ENCODE assay signal across 21 cellular contexts in genomic region chr19:56958428-56958827, GRCh38.
"Had no signal": no experiment of that assay in that cellular context is flagged by ENCODE, and none has a peak within 500 bp of the region (broad histone marks: within the 10 kb centered on the region; RNA-seq: fewer than 3 reads in every experiment).

No MANE protein-coding gene starts in this region.

- H3K4me3 ChIP-seq: colonic mucosa, dorsolateral prefrontal cortex, esophagus squamous epithelium, gastrocnemius medialis, spleen, thoracic aorta, upper lobe of right lung had no signal

- H3K9me3 ChIP-seq: colonic mucosa, gastrocnemius medialis, thoracic aorta, upper lobe of right lung had no signal

- H3K27me3 ChIP-seq: colonic mucosa, esophagus squamous epithelium, gastrocnemius medialis had no signal

- ATAC-seq: effector memory CD8-positive, alpha-beta T cell; gastrocnemius medialis; left ventricle myocardium superior; natural killer cell treated with Interleukin-12 subunit alpha and Interleukin-12 subunit beta and Interleukin-15 and Interleukin-18, amount 100 ng/mL, for 72 hours; upper lobe of right lung had no signal

- H3K36me3 ChIP-seq: colonic mucosa, esophagus squamous epithelium, gastrocnemius medialis, spleen, thoracic aorta, upper lobe of right lung had no signal

- DNase-seq: activated CD4-positive, alpha-beta memory T cell treated with anti-CD3 and anti-CD28 coated beads for 36 hours; activated CD4-positive, alpha-beta T cell treated with anti-CD3 and anti-CD28 coated beads for 48 hours; activated naive CD4-positive, alpha-beta T cell treated with Interleukin-2 at 50 U/mL for 16 hours; activated naive CD8-positive, alpha-beta T cell treated with anti-CD3 and anti-CD28 coated beads for 36 hours; activated T-cell treated with anti-CD3 and anti-CD28 coated beads, Interleukin-2, amount 50 U/mL, for 48 hours; amygdala; colonic mucosa; dorsolateral prefrontal cortex; effector memory CD8-positive, alpha-beta T cell; esophagus squamous epithelium; gastrocnemius medialis; hippocampal formation; left ventricle myocardium superior; mammary epithelial cell; midbrain; spleen; stimulated activated CD4-positive, alpha-beta T cell treated with anti-CD3 and anti-CD28 coated beads, Interleukin-4, amount 100 ng/mL, for 1 hour; stimulated activated naive CD4-positive, alpha-beta T cell treated with Interleukin-2 at 50 U/mL for 16 hours; upper lobe of right lung had no signal

- H3K4me3 Mint-ChIP-seq: activated CD4-positive, alpha-beta memory T cell treated with anti-CD3 and anti-CD28 coated beads for 36 hours; activated naive CD8-positive, alpha-beta T cell treated with anti-CD3 and anti-CD28 coated beads for 36 hours; effector memory CD8-positive, alpha-beta T cell; natural killer cell treated with Interleukin-12 subunit alpha and Interleukin-12 subunit beta and Interleukin-15 and Interleukin-18, amount 100 ng/mL, for 72 hours had no signal

- H3K4me1 Mint-ChIP-seq: activated naive CD8-positive, alpha-beta T cell treated with anti-CD3 and anti-CD28 coated beads for 36 hours had no signal

- H3K4me1 ChIP-seq: colonic mucosa, esophagus squamous epithelium, gastrocnemius medialis, spleen, upper lobe of right lung had no signal

- H3K27ac ChIP-seq: colonic mucosa, dorsolateral prefrontal cortex, esophagus squamous epithelium, gastrocnemius medialis, spleen, thoracic aorta, upper lobe of right lung had no signal

- H3K27me3 Mint-ChIP-seq: activated CD4-positive, alpha-beta memory T cell treated with anti-CD3 and anti-CD28 coated beads for 36 hours; activated naive CD8-positive, alpha-beta T cell treated with anti-CD3 and anti-CD28 coated beads for 36 hours; effector memory CD8-positive, alpha-beta T cell; natural killer cell treated with Interleukin-12 subunit alpha and Interleukin-12 subunit beta and Interleukin-15 and Interleukin-18, amount 100 ng/mL, for 72 hours had no signal

- H3K27ac Mint-ChIP-seq: activated CD4-positive, alpha-beta memory T cell treated with anti-CD3 and anti-CD28 coated beads for 36 hours; activated naive CD8-positive, alpha-beta T cell treated with anti-CD3 and anti-CD28 coated beads for 36 hours; effector memory CD8-positive, alpha-beta T cell; natural killer cell treated with Interleukin-12 subunit alpha and Interleukin-12 subunit beta and Interleukin-15 and Interleukin-18, amount 100 ng/mL, for 72 hours had no signal
